In genomic region chrX:101430457-101431078, GRCh38 we compare ENCODE assay signal across 12 cellular contexts. TPM values are rescaled to one million over a fixed set of nuclear protein-coding genes. Genes with fewer than 3 reads are reported as not detected.
DNase-seq lines count a peak whose midpoint lies in the region; ATAC-seq and TF ChIP-seq lines count a peak whose summit lies in the region.
"Had no signal": no experiment of that assay in that cellular context is flagged by ENCODE, and none has a peak within 500 bp of the region (broad histone marks: within the 10 kb centered on the region; RNA-seq: fewer than 3 reads in every experiment).

No MANE protein-coding gene starts in this region.

- peaks cover 7% of the 10 kb centered on the region for H3K36me3 Mint-ChIP-seq in activated CD8-positive, alpha-beta T cell treated with anti-CD3 and anti-CD28 coated beads, Interleukin-2, amount 10 ng/mL, durations not matched to agents 7 days and 5 days (ENCODE audit: low read depth)
- H3K36me3 Mint-ChIP-seq in naive thymus-derived CD8-positive, alpha-beta T cell, result peaks cover 5 to 26% (median 18%) of the 10 kb centered on the region in 3 donors

- H3K4me3 Mint-ChIP-seq in activated CD8-positive, alpha-beta T cell treated with anti-CD3 and anti-CD28 coated beads, Interleukin-2, amount 10 ng/mL, durations not matched to agents 7 days and 5 days, result no peak overlapping the region
- H3K4me3 Mint-ChIP-seq in naive thymus-derived CD8-positive, alpha-beta T cell, result peak overlapping the region in 1 of 10 donors; percentile 26
- H3K4me3 Mint-ChIP-seq: IgD-negative memory B cell, memory B cell had no signal

- 92 to 96% methylated on average over 1 to 2 of the region's 2 CpGs for WGBS in body of pancreas, 2 donors

- intact Hi-C loops in body of pancreas (cut with DNase I), result no loop called here
- intact Hi-C loops in left lung (cut with DNase I), result no loop called here

- H3K27ac ChIP-seq in body of pancreas, result peak overlapping the region in 2 of 4 donors; percentile 3 to 14
- no peak overlapping the region for H3K27ac ChIP-seq in left lung

- CTCF ChIA-PET in activated CD8-positive, alpha-beta T cell treated with anti-CD3 and anti-CD28 coated beads, Interleukin-2, amount 10 ng/mL, durations not matched to agents 7 days and 5 days (lab: Charles Lee), result no interaction called here

- H3K9me3 Mint-ChIP-seq in activated CD8-positive, alpha-beta T cell treated with anti-CD3 and anti-CD28 coated beads, Interleukin-2, amount 10 ng/mL, durations not matched to agents 7 days and 5 days (ENCODE audit: insufficient read depth), result no peaks in the 10 kb centered on the region
- peaks cover 0 to 8% (median 0%) of the 10 kb centered on the region in 9 donors for H3K9me3 Mint-ChIP-seq in naive thymus-derived CD8-positive, alpha-beta T cell
- H3K9me3 Mint-ChIP-seq: memory B cell had no signal

- H3K4me3 ChIP-seq in AG10803 (ENCODE audit: low read length) (no peak overlapping the region), body of pancreas (no peak overlapping the region), left lung (no peak overlapping the region)

- POLR2A ChIA-PET in activated CD8-positive, alpha-beta T cell treated with anti-CD3 and anti-CD28 coated beads, Interleukin-2, amount 10 ng/mL, durations not matched to agents 7 days and 5 days (lab: Charles Lee), result no interaction called here
- POLR2A ChIA-PET in naive thymus-derived CD8-positive, alpha-beta T cell (lab: Charles Lee), result no interaction called here

- TF ChIP-seq POLR2A in body of pancreas (IDR thresholded peaks at IDR 0.05), result no peak

- H3K4me1 ChIP-seq in body of pancreas, result peaks cover 3% of the 10 kb centered on the region
- no peaks in the 10 kb centered on the region for H3K4me1 ChIP-seq in left lung

- TF ChIP-seq CTCF in AG10803 (conservative IDR thresholded peaks at IDR 0.05; ENCODE audit: low read length) (no peak), body of pancreas (IDR thresholded peaks at IDR 0.05) (no peak), left lung (IDR thresholded peaks at IDR 0.05) (no peak)

- H3K27me3 ChIP-seq in body of pancreas (no peaks in the 10 kb centered on the region), left lung (no peaks in the 10 kb centered on the region)

- H3K36me3 ChIP-seq in body of pancreas (replicated peaks in 1 of 2; ENCODE audit: insufficient read depth in 1 of 2, low read depth in 2 of 2), result no peaks in the 10 kb centered on the region
- peaks cover 0 to 22% of the 10 kb centered on the region in 2 donors for H3K36me3 ChIP-seq in left lung

- H3K4me1 Mint-ChIP-seq in activated CD8-positive, alpha-beta T cell treated with anti-CD3 and anti-CD28 coated beads, Interleukin-2, amount 10 ng/mL, durations not matched to agents 7 days and 5 days (ENCODE audit: low read depth), result peaks cover 14% of the 10 kb centered on the region
- peaks cover 0 to 8% (median 2%) of the 10 kb centered on the region in 4 donors for H3K4me1 Mint-ChIP-seq in naive thymus-derived CD8-positive, alpha-beta T cell

- no peaks in the 10 kb centered on the region for H3K27me3 Mint-ChIP-seq in activated CD8-positive, alpha-beta T cell treated with anti-CD3 and anti-CD28 coated beads, Interleukin-2, amount 10 ng/mL, durations not matched to agents 7 days and 5 days (ENCODE audit: low read depth)
- H3K27me3 Mint-ChIP-seq in naive thymus-derived CD8-positive, alpha-beta T cell, result no peaks in the 10 kb centered on the region
- H3K27me3 Mint-ChIP-seq: IgD-negative memory B cell, memory B cell had no signal

- ATAC-seq in GM19395 (IDR thresholded peaks at IDR 0.05; ENCODE audit: unreplicated experiment) (peak; percentile 96), HG03066 (IDR thresholded peaks at IDR 0.05; ENCODE audit: low read depth, unreplicated experiment) (peak; percentile 97), body of pancreas (no peak), left lung (no peak)
- peak; percentile 86 for ATAC-seq in activated CD8-positive, alpha-beta T cell treated with anti-CD3 and anti-CD28 coated beads, Interleukin-2, amount 10 ng/mL, durations not matched to agents 7 days and 5 days
- ATAC-seq in naive thymus-derived CD8-positive, alpha-beta T cell, result no peak

- H3K27ac Mint-ChIP-seq in activated CD8-positive, alpha-beta T cell treated with anti-CD3 and anti-CD28 coated beads, Interleukin-2, amount 10 ng/mL, durations not matched to agents 7 days and 5 days, result peak overlapping the region; percentile 2
- H3K27ac Mint-ChIP-seq in naive thymus-derived CD8-positive, alpha-beta T cell, result peak overlapping the region in 2 of 10 donors; percentile 36 to 48
- H3K27ac Mint-ChIP-seq: IgD-negative memory B cell, memory B cell had no signal

- peak; percentile 53 for DNase-seq in AG10803 (ENCODE audit: low read depth)
- DNase-seq in activated CD8-positive, alpha-beta T cell treated with anti-CD3 and anti-CD28 coated beads, Interleukin-2, amount 10 ng/mL, durations not matched to agents 7 days and 5 days, result no peak
- DNase-seq in naive thymus-derived CD8-positive, alpha-beta T cell, result no peak
- no peak for DNase-seq in DMS153 (lab: John Stamatoyannopoulos, UW)
- no peak for DNase-seq in body of pancreas
- no peak for DNase-seq in left lung
- DNase-seq: COR-L47, T-helper 9 cell had no signal

- H3K9me3 ChIP-seq in body of pancreas, result no peaks in the 10 kb centered on the region
- H3K9me3 ChIP-seq in left lung, result no peaks in the 10 kb centered on the region

RNA-seq across cellular contexts. Expression of gene HNRNPH2, which starts 22.5 kb away (rescaled TPM):
- total RNA-seq in activated CD8-positive, alpha-beta T cell treated with anti-CD3 and anti-CD28 coated beads, Interleukin-2, amount 10 ng/mL, durations not matched to agents 7 days and 5 days, result 10 to 100 TPM; 41.6 to 44.1 TPM
- total RNA-seq in naive thymus-derived CD8-positive, alpha-beta T cell, result 10 to 100 TPM; 47.7 to 49.4 TPM
- 10 to 100 TPM; 75.2 to 99.6 (median 86.0) TPM for polyA plus RNA-seq in naive thymus-derived CD8-positive, alpha-beta T cell
- total RNA-seq in body of pancreas (10 to 100 TPM; 24.1 to 25.7 TPM), left lung (10 to 100 TPM; 66.2 to 71.5 TPM)

RNA-seq across cellular contexts. Expression of gene GLA, which starts 22.8 kb away (rescaled TPM):
- total RNA-seq in activated CD8-positive, alpha-beta T cell treated with anti-CD3 and anti-CD28 coated beads, Interleukin-2, amount 10 ng/mL, durations not matched to agents 7 days and 5 days, result 10 to 100 TPM; 34.7 to 38.4 TPM
- total RNA-seq in naive thymus-derived CD8-positive, alpha-beta T cell, result 10 to 100 TPM; 16.9 to 17.9 TPM
- 10 to 100 TPM; 12.0 to 13.4 (median 13.0) TPM for polyA plus RNA-seq in naive thymus-derived CD8-positive, alpha-beta T cell
- 1 to 10 TPM; 6.2 to 7.6 TPM for total RNA-seq in body of pancreas
- total RNA-seq in left lung, result 10 to 100 TPM; 30.1 to 57.7 TPM

RNA-seq across cellular contexts. Expression of gene RPL36A, which starts 39.8 kb away (rescaled TPM):
- total RNA-seq in activated CD8-positive, alpha-beta T cell treated with anti-CD3 and anti-CD28 coated beads, Interleukin-2, amount 10 ng/mL, durations not matched to agents 7 days and 5 days, result 100 to 1,000 TPM; 220 to 270 TPM
- 100 to 1,000 TPM; 288 to 318 TPM for total RNA-seq in naive thymus-derived CD8-positive, alpha-beta T cell
- polyA plus RNA-seq in naive thymus-derived CD8-positive, alpha-beta T cell, result 1,000 to 10,000 TPM; 2,876 to 3,216 (median 3,107) TPM
- total RNA-seq in body of pancreas, result 100 to 1,000 TPM; 369 to 821 TPM
- total RNA-seq in left lung, result 100 to 1,000 TPM; 127 to 169 TPM

RNA-seq across cellular contexts. Expression of gene BTK, which starts 44.6 kb away (rescaled TPM):
- under 1 TPM in 1 of 2 experiments, not detected in 1; 0.23 TPM for total RNA-seq in activated CD8-positive, alpha-beta T cell treated with anti-CD3 and anti-CD28 coated beads, Interleukin-2, amount 10 ng/mL, durations not matched to agents 7 days and 5 days
- total RNA-seq in naive thymus-derived CD8-positive, alpha-beta T cell, result 1 to 10 TPM; 5.3 to 9.8 TPM
- under 1 TPM; 0.12 to 0.20 (median 0.14) TPM for polyA plus RNA-seq in naive thymus-derived CD8-positive, alpha-beta T cell
- 1 to 10 TPM; 2.6 to 4.0 TPM for total RNA-seq in body of pancreas
- total RNA-seq in left lung, result 10 to 100 TPM; 17.9 to 26.6 TPM

RNA-seq across cellular contexts. Expression of gene ARMCX4, which starts 54.7 kb away (rescaled TPM):
- 1 to 10 TPM; 1.2 to 1.5 TPM for total RNA-seq in activated CD8-positive, alpha-beta T cell treated with anti-CD3 and anti-CD28 coated beads, Interleukin-2, amount 10 ng/mL, durations not matched to agents 7 days and 5 days
- total RNA-seq in naive thymus-derived CD8-positive, alpha-beta T cell, result 10 to 100 TPM; 13.2 to 14.5 TPM
- polyA plus RNA-seq in naive thymus-derived CD8-positive, alpha-beta T cell, result 1 to 10 TPM in 2 of 3 donors, under 1 TPM in 1; 0.91 to 1.6 (median 1.1) TPM
- total RNA-seq in body of pancreas (1 to 10 TPM; 6.5 to 6.6 TPM), left lung (10 to 100 TPM; 11.5 to 11.6 TPM)
- polyA plus RNA-seq: IgD-negative memory B cell had no signal

Comparison
In these comparisons a context has a peak if more than half of its experiments do, and no peak if none do; other contexts are left out.
1. ATAC-seq: peak in GM19395 (single experiment), HG03066 (single experiment) and activated CD8-positive, alpha-beta T cell treated with anti-CD3 and anti-CD28 coated beads, Interleukin-2, amount 10 ng/mL, durations not matched to agents 7 days and 5 days (single experiment); none in naive thymus-derived CD8-positive, alpha-beta T cell (0 of 2), body of pancreas (single experiment) and left lung (single experiment).